Comparison of ENCODE assay signal across 26 cellular contexts in the genomic region with DNA sequence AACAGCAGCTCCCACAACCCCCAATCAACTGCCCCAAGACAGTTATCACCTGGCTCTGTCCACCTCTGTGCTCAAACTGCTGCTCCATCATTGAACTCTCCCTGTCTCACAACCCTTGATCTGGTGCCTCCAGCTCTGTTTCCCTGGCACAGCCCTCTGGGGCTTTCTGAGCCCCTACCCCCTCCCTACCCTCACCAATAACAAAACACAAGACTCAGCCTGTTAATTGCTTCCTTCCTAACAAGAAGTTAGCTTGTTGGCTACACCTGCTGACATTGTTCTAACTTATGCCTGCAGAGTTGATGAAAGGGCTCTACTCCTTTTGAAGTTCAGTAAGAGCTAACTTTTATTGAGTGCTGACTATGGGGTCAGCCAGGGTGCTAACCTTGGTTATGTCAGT.
"Had no signal": no experiment of that assay in that cellular context is flagged by ENCODE, and none has a peak within 500 bp of the region (broad histone marks: within the 10 kb centered on the region; RNA-seq: fewer than 3 reads in every experiment).

No MANE protein-coding gene starts in this region.

- H3K27me3 ChIP-seq: brain microvascular endothelial cell, neutrophil, ovary, testis, uterus had no signal

- H3K36me3 Mint-ChIP-seq: natural killer cell treated with Interleukin-12 subunit alpha and Interleukin-12 subunit beta and Interleukin-15 and Interleukin-18, amount 100 ng/mL, for 72 hours had no signal

- H3K4me3 Mint-ChIP-seq: activated CD8-positive, alpha-beta memory T cell treated with anti-CD3 and anti-CD28 coated beads, Interleukin-2, amount 10 ng/mL, durations not matched to agents 7 days and 5 days; activated CD8-positive, alpha-beta T cell treated with anti-CD3 and anti-CD28 coated beads for 36 hours; activated T-helper 1 cell treated with anti-CD3 and anti-CD28 coated beads, Interleukin-12 subunit alpha, Interleukin-12 subunit beta, Interleukin-2, Interleukin-4 antibody, amounts not matched to agents 30 ng/mL and 10 ng/mL and 1 ng/mL, durations not matched to agents 14 hours and 24 hours and 36 hours; natural killer cell treated with Interleukin-12 subunit alpha and Interleukin-12 subunit beta and Interleukin-15 and Interleukin-18, amount 100 ng/mL, for 72 hours; T-helper 17 cell had no signal

- H3K4me1 ChIP-seq: gastroesophageal sphincter, prostate gland, spleen, testis, uterus had no signal

- H3K4me3 ChIP-seq: dorsolateral prefrontal cortex, gastroesophageal sphincter, ovary, prostate gland, spleen, testis, uterus had no signal

- H3K9me3 Mint-ChIP-seq: activated CD8-positive, alpha-beta T cell treated with anti-CD3 and anti-CD28 coated beads for 36 hours; activated T-helper 1 cell treated with anti-CD3 and anti-CD28 coated beads, Interleukin-12 subunit alpha, Interleukin-12 subunit beta, Interleukin-2, Interleukin-4 antibody, amounts not matched to agents 30 ng/mL and 10 ng/mL and 1 ng/mL, durations not matched to agents 14 hours and 24 hours and 36 hours; natural killer cell treated with Interleukin-12 subunit alpha and Interleukin-12 subunit beta and Interleukin-15 and Interleukin-18, amount 100 ng/mL, for 72 hours had no signal

- H3K27ac Mint-ChIP-seq: activated CD8-positive, alpha-beta memory T cell treated with anti-CD3 and anti-CD28 coated beads, Interleukin-2, amount 10 ng/mL, durations not matched to agents 7 days and 5 days; activated CD8-positive, alpha-beta T cell treated with anti-CD3 and anti-CD28 coated beads for 36 hours; activated T-helper 1 cell treated with anti-CD3 and anti-CD28 coated beads, Interleukin-12 subunit alpha, Interleukin-12 subunit beta, Interleukin-2, Interleukin-4 antibody, amounts not matched to agents 30 ng/mL and 10 ng/mL and 1 ng/mL, durations not matched to agents 14 hours and 24 hours and 36 hours; natural killer cell treated with Interleukin-12 subunit alpha and Interleukin-12 subunit beta and Interleukin-15 and Interleukin-18, amount 100 ng/mL, for 72 hours; T-helper 17 cell had no signal

- DNase-seq: activated CD4-positive, alpha-beta T cell treated with anti-CD3 and anti-CD28 coated beads for 48 hours; activated CD8-positive, alpha-beta memory T cell treated with anti-CD3 and anti-CD28 coated beads, Interleukin-2, amount 10 ng/mL, durations not matched to agents 7 days and 5 days; activated CD8-positive, alpha-beta T cell treated with anti-CD3 and anti-CD28 coated beads for 36 hours; activated gamma-delta T cell; activated naive CD4-positive, alpha-beta T cell treated with anti-CD3 and anti-CD28 coated beads, Interleukin-2, amount 50 U/mL, for 16 hours; aorta; brain microvascular endothelial cell; caudate nucleus; dorsolateral prefrontal cortex; head of caudate nucleus; left ventricle myocardium superior; mammary epithelial cell; ovary; spleen; stimulated activated CD4-positive, alpha-beta T cell treated with anti-CD3 and anti-CD28 coated beads, Interleukin-4, amount 100 ng/mL, for 1 hour; stimulated activated naive CD4-positive, alpha-beta T cell; T-helper 17 cell; testis; trophoblast cell; uterus had no signal

- ATAC-seq: activated CD8-positive, alpha-beta memory T cell treated with anti-CD3 and anti-CD28 coated beads, Interleukin-2, amount 10 ng/mL, durations not matched to agents 7 days and 5 days; activated CD8-positive, alpha-beta T cell treated with anti-CD3 and anti-CD28 coated beads for 36 hours; gastroesophageal sphincter; left ventricle myocardium superior; natural killer cell treated with Interleukin-12 subunit alpha and Interleukin-12 subunit beta and Interleukin-15 and Interleukin-18, amount 100 ng/mL, for 72 hours; T-helper 17 cell had no signal

- H3K27ac ChIP-seq: brain microvascular endothelial cell, dorsolateral prefrontal cortex, epithelial cell of prostate, gastroesophageal sphincter, neutrophil, ovary, prostate gland, spleen, testis, uterus had no signal

- H3K36me3 ChIP-seq: brain microvascular endothelial cell, gastroesophageal sphincter, neutrophil, ovary, prostate gland, spleen, uterus had no signal

- H3K9me3 ChIP-seq: gastroesophageal sphincter, neutrophil, ovary, prostate gland, spleen, testis, uterus had no signal
